ENCODE assay signal across 1 cellular context in the genomic region with DNA sequence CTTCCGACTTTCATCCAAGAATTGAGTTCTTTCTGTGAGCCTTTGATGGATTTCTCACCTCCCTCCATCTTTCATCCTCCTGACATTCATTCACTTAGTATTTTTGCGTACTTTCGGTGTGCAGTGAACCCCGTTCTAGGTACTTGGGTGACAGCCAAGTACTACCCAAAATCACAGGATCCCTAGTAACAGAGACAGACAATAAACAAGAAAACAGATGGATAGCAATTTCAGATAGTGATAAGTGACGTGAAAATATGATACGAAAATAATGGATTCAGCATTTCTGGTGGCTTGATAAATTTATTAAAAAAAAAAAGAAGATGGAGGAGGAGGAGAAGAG.
TF ChIP-seq lines count a peak whose summit lies in the region.

No MANE protein-coding gene starts in this region.

TF ChIP-seq in GM12878, 131 proteins besides CTCF, POLR2A, EP300 and RAD21 (continued from another document):
- TF ChIP-seq, protein P1, sequence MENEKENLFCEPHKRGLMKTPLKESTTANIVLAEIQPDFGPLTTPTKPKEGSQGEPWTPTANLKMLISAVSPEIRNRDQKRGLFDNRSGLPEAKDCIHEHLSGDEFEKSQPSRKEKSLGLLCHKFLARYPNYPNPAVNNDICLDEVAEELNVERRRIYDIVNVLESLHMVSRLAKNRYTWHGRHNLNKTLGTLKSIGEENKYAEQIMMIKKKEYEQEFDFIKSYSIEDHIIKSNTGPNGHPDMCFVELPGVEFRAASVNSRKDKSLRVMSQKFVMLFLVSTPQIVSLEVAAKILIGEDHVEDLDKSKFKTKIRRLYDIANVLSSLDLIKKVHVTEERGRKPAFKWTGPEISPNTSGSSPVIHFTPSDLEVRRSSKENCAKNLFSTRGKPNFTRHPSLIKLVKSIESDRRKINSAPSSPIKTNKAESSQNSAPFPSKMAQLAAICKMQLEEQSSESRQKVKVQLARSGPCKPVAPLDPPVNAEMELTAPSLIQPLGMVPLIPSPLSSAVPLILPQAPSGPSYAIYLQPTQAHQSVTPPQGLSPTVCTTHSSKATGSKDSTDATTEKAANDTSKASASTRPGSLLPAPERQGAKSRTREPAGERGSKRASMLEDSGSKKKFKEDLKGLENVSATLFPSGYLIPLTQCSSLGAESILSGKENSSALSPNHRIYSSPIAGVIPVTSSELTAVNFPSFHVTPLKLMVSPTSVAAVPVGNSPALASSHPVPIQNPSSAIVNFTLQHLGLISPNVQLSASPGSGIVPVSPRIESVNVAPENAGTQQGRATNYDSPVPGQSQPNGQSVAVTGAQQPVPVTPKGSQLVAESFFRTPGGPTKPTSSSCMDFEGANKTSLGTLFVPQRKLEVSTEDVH (IDR thresholded peaks at IDR 0.05; ENCODE audit: low read depth, partially characterized antibody), result no peak
